In the genomic region with DNA sequence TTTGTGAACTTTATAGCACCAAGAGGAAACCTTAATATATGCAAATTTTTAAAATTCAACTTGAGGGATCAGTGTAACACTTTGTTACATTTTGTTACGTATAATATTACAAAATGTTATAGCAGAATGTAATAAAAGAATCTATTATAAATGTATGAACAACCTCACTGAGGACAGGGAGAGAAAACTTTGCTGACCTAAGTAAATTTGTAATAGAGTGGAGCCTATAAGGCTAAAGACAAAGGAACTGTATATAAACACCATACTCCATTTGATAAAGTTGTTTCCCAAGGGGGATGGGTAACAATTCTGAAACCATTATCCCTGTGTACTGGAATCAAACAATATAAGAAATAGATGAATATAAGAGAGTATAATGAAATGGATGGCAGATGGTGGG, we compare ENCODE assay signal across 20 cellular contexts.
"Had no signal": no experiment of that assay in that cellular context is flagged by ENCODE, and none has a peak within 500 bp of the region (broad histone marks: within the 10 kb centered on the region; RNA-seq: fewer than 3 reads in every experiment).

No MANE protein-coding gene starts in this region.

- H3K9me3 ChIP-seq: colonic mucosa, esophagus muscularis mucosa, gastrocnemius medialis, heart right ventricle, left lung, lower lobe of right lung, mucosa of descending colon had no signal

- ATAC-seq: gastrocnemius medialis, heart right ventricle, left cardiac atrium, left lung, left ventricle myocardium superior, lower lobe of right lung, mucosa of descending colon had no signal

- FAIRE-seq: endothelial cell of umbilical vein, islet of Langerhans, keratinocyte had no signal

- H3K27ac ChIP-seq: colonic mucosa, esophagus muscularis mucosa, gastrocnemius medialis, heart right ventricle, left lung, lower lobe of right lung had no signal

- H3K4me3 ChIP-seq: colonic mucosa, esophagus muscularis mucosa, gastrocnemius medialis, heart right ventricle, left lung, lower lobe of right lung, mucosa of descending colon had no signal

- H3K36me3 ChIP-seq: colonic mucosa, esophagus muscularis mucosa, gastrocnemius medialis, heart right ventricle, left lung, lower lobe of right lung had no signal

- H3K4me1 ChIP-seq: colonic mucosa had no signal

- H3K27me3 ChIP-seq: colonic mucosa, esophagus muscularis mucosa, gastrocnemius medialis, heart right ventricle, left lung had no signal

- DNase-seq: colonic mucosa; cortex of kidney; effector memory CD4-positive, alpha-beta T cell; foreskin melanocyte; gastrocnemius medialis; glutamatergic neuron; head of caudate nucleus; heart right ventricle; hippocampal formation; left cardiac atrium; left lung; left ventricle myocardium superior; lower lobe of right lung; mesenchymal stem cell; mucosa of descending colon; naive B cell had no signal
